Comparison of ENCODE assay signal across 29 cellular contexts in genomic region chr17:9544221-9544620, GRCh38. TPM values are rescaled to one million over a fixed set of nuclear protein-coding genes. Genes with fewer than 3 reads are reported as not detected.
"Had no signal": no experiment of that assay in that cellular context is flagged by ENCODE, and none has a peak within 500 bp of the region (broad histone marks: within the 10 kb centered on the region; RNA-seq: fewer than 3 reads in every experiment).

No MANE protein-coding gene starts in this region.

- DNase-seq: activated CD4-positive, alpha-beta T cell treated with anti-CD3 and anti-CD28 coated beads for 4 hours; activated CD4-positive, alpha-beta T cell treated with anti-CD3 and anti-CD28 coated beads, Interleukin-2, amount 50 U/mL, for 48 hours; activated CD4-positive, CD25-positive, alpha-beta regulatory T cell; activated CD8-positive, alpha-beta memory T cell treated with anti-CD3 and anti-CD28 coated beads, Interleukin-2, amount 50 U/mL, for 48 hours; activated naive CD4-positive, alpha-beta T cell; activated T-cell treated with anti-CD3 and anti-CD28 coated beads, Interleukin-2, amount 50 U/mL, for 4 hours; effector memory CD4-positive, alpha-beta T cell; heart right ventricle; left ventricle myocardium inferior; mammary epithelial cell; midbrain; nucleus accumbens; sigmoid colon; stimulated activated CD4-positive, alpha-beta T cell treated with anti-CD3 and anti-CD28 coated beads, Interleukin-4, amount 100 ng/mL, for 1 hour; stimulated activated naive CD4-positive, alpha-beta T cell; testis had no signal

- H3K9me3 Mint-ChIP-seq: activated T-cell treated with anti-CD3 and anti-CD28 coated beads, Interleukin-2, amount 50 U/mL, for 4 hours; activated T-helper 2 cell treated with anti-CD3 and anti-CD28 coated beads, Interferon-gamma antibody, Interleukin-2, Interleukin-4, amounts not matched to agents 10 μg/mL and 5 μg/mL and 100 μg/mL, durations not matched to agents 14 hours and 24 hours and 36 hours; central memory CD8-positive, alpha-beta T cell; natural killer cell treated with Interleukin-12 subunit alpha and Interleukin-12 subunit beta and Interleukin-15 and Interleukin-18, amount 100 ng/mL, for 72 hours; T-helper 1 cell treated with Interleukin-12 subunit alpha and Interleukin-12 subunit beta and Interleukin-4 antibody, amounts not matched to agents 30 μg/mL and 1 μg/mL, for 36 hours had no signal

- H3K27me3 Mint-ChIP-seq: activated naive CD8-positive, alpha-beta T cell; central memory CD8-positive, alpha-beta T cell; natural killer cell treated with Interleukin-12 subunit alpha and Interleukin-12 subunit beta and Interleukin-15 and Interleukin-18, amount 100 ng/mL, for 72 hours had no signal

- H3K9me3 ChIP-seq: adrenal gland, ascending aorta, breast epithelium, esophagus muscularis mucosa, heart right ventricle, left ventricle myocardium inferior, sigmoid colon, testis, vagina had no signal

- H3K4me3 ChIP-seq: adrenal gland, ascending aorta, breast epithelium, esophagus muscularis mucosa, heart right ventricle, left ventricle myocardium inferior, sigmoid colon, testis, vagina had no signal

- H3K4me1 ChIP-seq: adrenal gland, ascending aorta, breast epithelium, esophagus muscularis mucosa, heart right ventricle, left ventricle myocardium inferior, sigmoid colon, testis, vagina had no signal

- H3K27ac ChIP-seq: adrenal gland, ascending aorta, breast epithelium, esophagus muscularis mucosa, heart right ventricle, left ventricle myocardium inferior, sigmoid colon, testis, vagina had no signal

- H3K36me3 ChIP-seq: adrenal gland, ascending aorta, breast epithelium, vagina had no signal

- H3K27ac Mint-ChIP-seq: activated naive CD8-positive, alpha-beta T cell; activated T-helper 2 cell treated with anti-CD3 and anti-CD28 coated beads, Interferon-gamma antibody, Interleukin-2, Interleukin-4, amounts not matched to agents 10 μg/mL and 5 μg/mL and 100 μg/mL, durations not matched to agents 14 hours and 24 hours and 36 hours; natural killer cell treated with Interleukin-12 subunit alpha and Interleukin-12 subunit beta and Interleukin-15 and Interleukin-18, amount 100 ng/mL, for 72 hours; T-helper 1 cell treated with Interleukin-12 subunit alpha and Interleukin-12 subunit beta and Interleukin-4 antibody, amounts not matched to agents 30 μg/mL and 1 μg/mL, for 36 hours had no signal

- H3K4me3 Mint-ChIP-seq: activated naive CD8-positive, alpha-beta T cell; activated T-cell treated with anti-CD3 and anti-CD28 coated beads, Interleukin-2, amount 50 U/mL, for 4 hours; central memory CD8-positive, alpha-beta T cell; natural killer cell treated with Interleukin-12 subunit alpha and Interleukin-12 subunit beta and Interleukin-15 and Interleukin-18, amount 100 ng/mL, for 72 hours; T-helper 1 cell treated with Interleukin-12 subunit alpha and Interleukin-12 subunit beta and Interleukin-4 antibody, amounts not matched to agents 30 μg/mL and 1 μg/mL, for 36 hours had no signal

- H3K27me3 ChIP-seq: adrenal gland, ascending aorta, breast epithelium, esophagus muscularis mucosa, heart right ventricle, sigmoid colon, testis, vagina had no signal

RNA-seq across cellular contexts. Expression of gene CFAP52, which starts 32.2 kb away (rescaled TPM):
- total RNA-seq: activated CD8-positive, alpha-beta memory T cell treated with anti-CD3 and anti-CD28 coated beads for 36 hours; activated T-cell treated with anti-CD3 and anti-CD28 coated beads, Interleukin-2, amount 50 U/mL, for 4 hours; activated T-helper 2 cell treated with anti-CD3 and anti-CD28 coated beads, Interferon-gamma antibody, Interleukin-2, Interleukin-4, amounts not matched to agents 10 μg/mL and 5 μg/mL and 100 μg/mL, durations not matched to agents 14 hours and 24 hours and 36 hours; ascending aorta; dermis microvascular lymphatic vessel endothelial cell; endothelial cell of umbilical vein; left ventricle myocardium inferior; mammary epithelial cell; natural killer cell treated with Interleukin-12 subunit alpha and Interleukin-12 subunit beta and Interleukin-15 and Interleukin-18, amount 100 ng/mL, for 72 hours had no signal
- polyA plus RNA-seq: endothelial cell of umbilical vein, heart right ventricle, mammary epithelial cell had no signal
